In genomic region chr5:38515648-38516047, GRCh38 we compare ENCODE assay signal across 1 cellular context.
TF ChIP-seq lines count a peak whose summit lies in the region.

No MANE protein-coding gene starts in this region.

TF ChIP-seq in HEK293, 187 proteins besides CTCF, POLR2A, EP300 and RAD21 (continued from another document):
- 0 out of 2 replicates have a peak, but pooled peaks have one; percentile 32 for TF ChIP-seq PRDM10 (tag by site-specific recombination; IDR thresholded peaks at IDR 0.05)
- no peak for TF ChIP-seq GFI1B (tag by site-specific recombination; IDR thresholded peaks at IDR 0.05)
- 0 out of 2 replicates have a peak, but pooled peaks have one; percentile 14 for TF ChIP-seq ZNF654 (tag by site-specific recombination; IDR thresholded peaks at IDR 0.05; ENCODE audit: low read depth)
